In genomic region chr18:70227438-70227837, GRCh38 we compare ENCODE assay signal across 27 cellular contexts.
"Had no signal": no experiment of that assay in that cellular context is flagged by ENCODE, and none has a peak within 500 bp of the region (broad histone marks: within the 10 kb centered on the region; RNA-seq: fewer than 3 reads in every experiment).

No MANE protein-coding gene starts in this region.

- H3K4me1 ChIP-seq: heart left ventricle had no signal

- FAIRE-seq: astrocyte, bronchial epithelial cell, frontal cortex had no signal

- ATAC-seq: activated CD4-positive, alpha-beta T cell treated with anti-CD3 and anti-CD28 coated beads for 36 hours; activated T-cell treated with anti-CD3 and anti-CD28 coated beads, Interleukin-2, amount 50 U/mL, for 4 hours; activated T-helper 17 cell treated with anti-CD3 and anti-CD28 coated beads, Interleukin-2, amount 50 U/mL, for 72 hours; esophagus mucosa; heart left ventricle had no signal

- H3K36me3 ChIP-seq: brain microvascular endothelial cell, heart left ventricle had no signal

- H3K27me3 ChIP-seq: brain microvascular endothelial cell, dorsolateral prefrontal cortex, heart left ventricle had no signal

- H3K27ac ChIP-seq: brain microvascular endothelial cell, coronary artery, dorsolateral prefrontal cortex, heart left ventricle had no signal

- H3K4me3 ChIP-seq: coronary artery, dorsolateral prefrontal cortex, heart left ventricle had no signal

- DNase-seq: activated CD4-positive, alpha-beta memory T cell treated with anti-CD3 and anti-CD28 coated beads for 36 hours; activated CD4-positive, alpha-beta T cell treated with anti-CD3 and anti-CD28 coated beads for 36 hours; activated CD4-positive, alpha-beta T cell treated with anti-CD3 and anti-CD28 coated beads, Interleukin-2, amount 10 ng/mL, durations not matched to agents 24 days and 14 days; activated CD4-positive, CD25-positive, alpha-beta regulatory T cell; activated CD4-positive, CD25-positive, alpha-beta regulatory T cell treated with anti-CD3 and anti-CD28 coated beads, Interleukin-2, amount 50 U/mL, for 72 hours; activated CD8-positive, alpha-beta memory T cell treated with anti-CD3 and anti-CD28 coated beads for 24 hours; activated effector memory CD4-positive, alpha-beta T cell treated with Interleukin-2 at 50 U/mL for 16 hours; activated gamma-delta T cell treated with Interleukin-2 at 50 U/mL for 16 hours; activated naive CD4-positive, alpha-beta T cell treated with anti-CD3 and anti-CD28 coated beads, Interleukin-2, amount 50 U/mL, for 16 hours; activated naive CD4-positive, alpha-beta T cell treated with Interleukin-2 at 50 U/mL for 16 hours; activated T-cell treated with anti-CD3 and anti-CD28 coated beads, Interleukin-2, amount 50 U/mL, for 4 hours; amniotic stem cell; anterior cingulate cortex; brain microvascular endothelial cell; dorsolateral prefrontal cortex; effector memory CD4-positive, alpha-beta T cell; endodermal cell; foreskin fibroblast; glutamatergic neuron; heart left ventricle; T-helper 2 cell had no signal
